In genomic region chr7:73341877-73342276, GRCh38 we compare ENCODE assay signal across 9 cellular contexts.
DNase-seq lines count a peak whose midpoint lies in the region; ATAC-seq and TF ChIP-seq lines count a peak whose summit lies in the region.
"Had no signal": no experiment of that assay in that cellular context is flagged by ENCODE, and none has a peak within 500 bp of the region (broad histone marks: within the 10 kb centered on the region; RNA-seq: fewer than 3 reads in every experiment).

No MANE protein-coding gene starts in this region.

- in situ Hi-C loops in HAP-1 (cut with MboI; ENCODE audit: low sequenced_read_pairs), result no loop called here

- no peaks in the 10 kb centered on the region for H3K9me3 ChIP-seq in HAP-1

- no peaks in the 10 kb centered on the region for H3K4me1 ChIP-seq in HAP-1

- peak; percentile 36 for ATAC-seq in stimulated activated naive CD8-positive, alpha-beta T cell treated with anti-CD3 and anti-CD28 coated beads, Interleukin-15, Interleukin-2, amounts not matched to agents 100 U/mL and 50 U/mL, for 24 hours
- ATAC-seq in GM18502 (IDR thresholded peaks at IDR 0.05; ENCODE audit: poor library complexity, unreplicated experiment), result no peak

- H3K4me3 ChIP-seq in epithelial cell of esophagus (ENCODE audit: low read length), result no peak overlapping the region
- H3K4me3 ChIP-seq in HAP-1, result no peak overlapping the region

- TF ChIP-seq CTCF in epithelial cell of esophagus (IDR thresholded peaks at IDR 0.05; ENCODE audit: insufficient read depth, low read depth, low read length, missing control alignments), result no peak

- DNase-seq in SKM-1 treated with dmso at 0.1 percent for 144 hours (lab: John Stamatoyannopoulos, UW; ENCODE audit: unreplicated experiment) (peak; percentile 11), SKM-1 (lab: John Stamatoyannopoulos, UW; ENCODE audit: unreplicated experiment) (no peak), NOMO-1 treated with DMSO at 0.1 percent for 48 hours (lab: John Stamatoyannopoulos, UW; ENCODE audit: unreplicated experiment) (peak; percentile 98), epithelial cell of esophagus (ENCODE audit: low read depth) (peak; percentile 61), T1000 (lab: John Stamatoyannopoulos, UW) (no peak), HAP-1 (ENCODE audit: low spot score in 2 of 2) (no peak)
- no peak for DNase-seq in stimulated activated naive CD8-positive, alpha-beta T cell treated with anti-CD3 and anti-CD28 coated beads, Interleukin-15, Interleukin-2, amounts not matched to agents 100 U/mL and 50 U/mL, for 24 hours
- DNase-seq: cerebellar nuclear complex had no signal

- no peaks in the 10 kb centered on the region for H3K27me3 ChIP-seq in HAP-1 (ENCODE audit: low read depth)

- H3K36me3 ChIP-seq in HAP-1 (replicated peaks), result no peaks in the 10 kb centered on the region

Comparison
In these comparisons a context has a peak if more than half of its experiments do, and no peak if none do; other contexts are left out.
1. DNase-seq: peak in SKM-1 treated with dmso at 0.1 percent for 144 hours (single experiment), NOMO-1 treated with DMSO at 0.1 percent for 48 hours (single experiment) and epithelial cell of esophagus (single experiment); none in SKM-1 (single experiment), stimulated activated naive CD8-positive, alpha-beta T cell treated with anti-CD3 and anti-CD28 coated beads, Interleukin-15, Interleukin-2, amounts not matched to agents 100 U/mL and 50 U/mL, for 24 hours (single experiment), T1000 (single experiment) and HAP-1 (0 of 2).